Comparison of ENCODE assay signal across 1 cellular context in genomic region chr4:55545681-55546632, GRCh38.
A peak's percentile ranks its signal among the peaks of the same experiment; 100 is the strongest.
TF ChIP-seq lines count a peak whose summit lies in the region.

No MANE protein-coding gene starts in this region.

TF ChIP-seq in K562, 482 proteins besides CTCF, POLR2A, EP300 and RAD21 (continued from another document and continues in another):
- TF ChIP-seq CCNT2 (IDR thresholded peaks at IDR 0.05; ENCODE audit: borderline replicate concordance, extremely low read depth, insufficient read length, low read depth, low read length) (peak; percentile 90), HMGN3 (IDR thresholded peaks at IDR 0.05; ENCODE audit: borderline replicate concordance, extremely low read depth, insufficient read length, low read depth, low read length) (peak; percentile 89), PTTG1 (tag; IDR thresholded peaks at IDR 0.05; ENCODE audit: low read depth) (no peak), FOXO4 (CRISPR knock-in tag; IDR thresholded peaks at IDR 0.05) (no peak), TRIM24 (IDR thresholded peaks at IDR 0.05) (peak in 1 of 2 experiments; percentile 80; a peak in 2 of 4 replicates), ZNF518B (CRISPR knock-in tag; IDR thresholded peaks at IDR 0.05) (no peak), ZC3H8 (IDR thresholded peaks at IDR 0.05) (no peak), HCFC1 (IDR thresholded peaks at IDR 0.05; ENCODE audit: low read depth, low read length) (peak; percentile 75), CREM (IDR thresholded peaks at IDR 0.05; ENCODE audit: low read depth) (peak; percentile 84), SRSF1 (IDR thresholded peaks at IDR 0.05; ENCODE audit: low read depth, low read length) (no peak), LARP7 (IDR thresholded peaks at IDR 0.05) (no peak), IRF9 (tag; IDR thresholded peaks at IDR 0.05) (no peak), HIVEP1 (CRISPR knock-in tag; IDR thresholded peaks at IDR 0.05) (0 out of 2 replicates have a peak, but pooled peaks have one; percentile 57), NCOR1 (IDR thresholded peaks at IDR 0.05) (no peak), ZNF175 (CRISPR knock-in tag; IDR thresholded peaks at IDR 0.05; ENCODE audit: low read depth) (no peak), XRCC5 (IDR thresholded peaks at IDR 0.05; ENCODE audit: low read depth, low read length) (no peak; the same call in 1 of the 2 replicates), KHSRP (IDR thresholded peaks at IDR 0.05) (no peak), BHLHE40 (IDR thresholded peaks at IDR 0.05; ENCODE audit: low read length) (peak; percentile 92), RREB1 (CRISPR knock-in tag; IDR thresholded peaks at IDR 0.05) (0 out of 2 replicates have a peak, but pooled peaks have one; percentile 68), CREB1 (IDR thresholded peaks at IDR 0.05) (peak; percentile 52; the same call in 1 of the 2 replicates), CREB1 (CRISPR knock-in tag; IDR thresholded peaks at IDR 0.05) (no peak), ZNF644 (tag; IDR thresholded peaks at IDR 0.05; ENCODE audit: low read depth) (no peak; the same call in 1 of the 2 replicates), MED1 (CRISPR knock-in tag; IDR thresholded peaks at IDR 0.05; ENCODE audit: borderline replicate concordance) (no peak), TFAP4 (CRISPR knock-in tag; IDR thresholded peaks at IDR 0.05; ENCODE audit: borderline replicate concordance) (no peak; the same call in 1 of the 2 replicates), CREB3 (tag; conservative IDR thresholded peaks at IDR 0.05; ENCODE audit: low read depth) (no peak), MTA1 (IDR thresholded peaks at IDR 0.05; ENCODE audit: borderline replicate concordance) (no peak), CGGBP1 (CRISPR knock-in tag; IDR thresholded peaks at IDR 0.05) (no peak), STAT6 (CRISPR knock-in tag; IDR thresholded peaks at IDR 0.05) (no peak), SAP30 (IDR thresholded peaks at IDR 0.05; ENCODE audit: borderline replicate concordance, insufficient read depth, low read depth, low read length, poor library complexity, severe bottlenecking) (peak; percentile 28), ZNF277 (CRISPR knock-in tag; IDR thresholded peaks at IDR 0.05; ENCODE audit: borderline replicate concordance) (no peak), MTA3 (IDR thresholded peaks at IDR 0.05; ENCODE audit: borderline replicate concordance) (peak; percentile 91), ZNF512 (tag; IDR thresholded peaks at IDR 0.05) (no peak), SMAD3 (CRISPR knock-in tag; conservative IDR thresholded peaks at IDR 0.05) (no peak), ZBTB7A (IDR thresholded peaks at IDR 0.05; ENCODE audit: borderline replicate concordance, control insufficient read depth, low read depth, low read length) (0 out of 2 replicates have a peak, but pooled peaks have one; percentile 65), TBP (optimal IDR thresholded peaks at IDR 0.05; ENCODE audit: low read depth, low read length) (peak; percentile 52), NFIX (CRISPR knock-in tag; IDR thresholded peaks at IDR 0.05; ENCODE audit: low read depth) (no peak), ZNF239 (CRISPR knock-in tag; IDR thresholded peaks at IDR 0.05) (no peak), EP400 (IDR thresholded peaks at IDR 0.05) (peak; percentile 29; the same call in 1 of the 2 replicates), CBX5 (IDR thresholded peaks at IDR 0.05; ENCODE audit: borderline replicate concordance, low read depth) (no peak)
